In the genomic region with DNA sequence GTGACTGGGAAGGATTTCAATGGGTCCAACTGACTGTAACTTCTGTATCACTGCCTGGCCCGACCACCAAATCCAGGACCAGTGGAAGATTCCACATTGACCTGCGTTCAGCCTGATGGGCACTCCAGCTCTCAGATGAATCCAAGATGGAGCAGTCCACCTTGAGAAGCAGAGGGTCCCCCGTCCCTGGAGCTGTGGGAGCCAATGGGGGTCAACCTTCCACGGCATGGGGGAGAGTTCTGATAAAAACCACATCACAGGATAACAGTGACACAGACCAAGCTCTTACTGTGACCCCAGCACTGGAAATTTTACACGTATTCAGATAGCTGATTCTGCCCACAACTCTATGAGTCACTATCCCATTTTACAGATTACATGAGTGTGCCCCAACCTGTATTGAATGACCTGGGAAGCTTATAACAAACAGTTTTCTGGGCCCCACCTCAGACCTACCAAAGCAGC, we compare ENCODE assay signal across 11 cellular contexts. TPM values are rescaled to one million over a fixed set of nuclear protein-coding genes. Genes with fewer than 3 reads are reported as not detected.
DNase-seq lines count a peak whose midpoint lies in the region; ATAC-seq and TF ChIP-seq lines count a peak whose summit lies in the region.
"Had no signal": no experiment of that assay in that cellular context is flagged by ENCODE, and none has a peak within 500 bp of the region (broad histone marks: within the 10 kb centered on the region; RNA-seq: fewer than 3 reads in every experiment).

No MANE protein-coding gene starts in this region.

- TF ChIP-seq CTCF in choroid plexus epithelial cell (conservative IDR thresholded peaks at IDR 0.05; ENCODE audit: low read depth, low read length), result no peak

- H3K4me3 ChIP-seq in choroid plexus epithelial cell (ENCODE audit: low read depth, low read length), result no peak overlapping the region
- H3K4me3 ChIP-seq: right lobe of liver had no signal

- peak; percentile 25 for DNase-seq in stimulated activated CD4-positive, alpha-beta T cell treated with anti-CD3 and anti-CD28 coated beads, Interleukin-15, amount 100 ng/mL, for 24 hours
- DNase-seq in stimulated activated CD4-positive, alpha-beta T cell treated with anti-CD3 and anti-CD28 coated beads, Interleukin-1b, Interleukin-23, amount 100 ng/mL, for 48 hours, result no peak
- DNase-seq in choroid plexus epithelial cell (ENCODE audit: low read depth) (peak; percentile 45), posterior vena cava (ENCODE audit: low spot score) (peak; percentile 41), SK-N-DZ (ENCODE audit: low spot score) (no peak), dedifferentiated amniotic fluid mesenchymal stem cell (ENCODE audit: extremely low spot score) (no peak), NCI-H2196 (lab: John Stamatoyannopoulos, UW; ENCODE audit: unreplicated experiment) (no peak)
- DNase-seq: dermis blood vessel endothelial cell had no signal

- ATAC-seq in GM18867 (IDR thresholded peaks at IDR 0.05; ENCODE audit: unreplicated experiment), result no peak
- ATAC-seq: stimulated activated memory B cell treated with anti-CD40 and anti-IgM and Interleukin-4, amounts not matched to agents 10 μg/mL and 1 μg/mL and 100 μg/mL, for 72 hours had no signal

- intact Hi-C loops in posterior vena cava (cut with DNase I), result no loop called here

RNA-seq across cellular contexts. Expression of a gene that starts 11.2 kb away (rescaled TPM):
- total RNA-seq in posterior vena cava, result 100 to 1,000 TPM; 113 to 125 TPM
- 1.1 and 2.0 TPM in 2 replicates for polyA plus RNA-seq in SK-N-DZ (2014; cell fraction: cytosol; rRNA removed)
- 0.60 and 0.84 TPM in 2 replicates for polyA plus RNA-seq in SK-N-DZ (2014; cell fraction: nucleus; rRNA removed)

Comparison
In these comparisons a context has a peak if more than half of its experiments do, and no peak if none do; other contexts are left out.
1. DNase-seq: peak in stimulated activated CD4-positive, alpha-beta T cell treated with anti-CD3 and anti-CD28 coated beads, Interleukin-15, amount 100 ng/mL, for 24 hours (single experiment), choroid plexus epithelial cell (single experiment) and posterior vena cava (single experiment); none in stimulated activated CD4-positive, alpha-beta T cell treated with anti-CD3 and anti-CD28 coated beads, Interleukin-1b, Interleukin-23, amount 100 ng/mL, for 48 hours (single experiment), SK-N-DZ (single experiment), dedifferentiated amniotic fluid mesenchymal stem cell (single experiment) and NCI-H2196 (single experiment).